In genomic region chr1:79193211-79194079, GRCh38 we compare ENCODE assay signal across 8 cellular contexts.
DNase-seq lines count a peak whose midpoint lies in the region; ATAC-seq and TF ChIP-seq lines count a peak whose summit lies in the region.

No MANE protein-coding gene starts in this region.

- ATAC-seq in GM18508 (IDR thresholded peaks at IDR 0.05; ENCODE audit: insufficient read depth, unreplicated experiment): peak; percentile 33
- ATAC-seq in sciatic nerve: no peak

- H3K4me1 Mint-ChIP-seq in HFFc6 (ENCODE audit: low read depth): peaks cover 35% of the 10 kb centered on the region

- H3K27ac Mint-ChIP-seq in HFFc6: peak overlapping the region; percentile 67

- DNase-seq in HFFc6 (peak; percentile 33), NCI-H460 (ENCODE audit: extremely low read depth, low read depth) (peak; percentile 16), iPS DF 19.7 (ENCODE audit: low read depth, low spot score) (peak; percentile 71), NCI-H2227 treated with DMSO at 0.1 percent for 48 hours (lab: John Stamatoyannopoulos, UW) (no peak), sciatic nerve (ENCODE audit: low spot score) (no peak), NCI-H1048 (lab: John Stamatoyannopoulos, UW) (no peak)
- no peak for DNase-seq in activated CD4-positive, CD25-positive, alpha-beta regulatory T cell (lab: John Stamatoyannopoulos, UW)

- no peaks in the 10 kb centered on the region for H3K36me3 Mint-ChIP-seq in HFFc6 (ENCODE audit: low read depth)

- no peak for TF ChIP-seq CTCF in HFFc6 (IDR thresholded peaks at IDR 0.05)

- no peaks in the 10 kb centered on the region for H3K27me3 Mint-ChIP-seq in HFFc6 (ENCODE audit: insufficient read depth)

- H3K9me3 Mint-ChIP-seq in HFFc6: no peaks in the 10 kb centered on the region

- intact Hi-C loops in sciatic nerve (cut with DNase I): no loop called here

- H3K4me3 Mint-ChIP-seq in HFFc6: peak overlapping the region; percentile 44

Comparison
In these comparisons a context has a peak if more than half of its experiments do, and no peak if none do; other contexts are left out.
1. DNase-seq: peak in HFFc6 (single experiment), NCI-H460 (single experiment) and iPS DF 19.7 (single experiment); none in NCI-H2227 treated with DMSO at 0.1 percent for 48 hours (single experiment), sciatic nerve (single experiment), activated CD4-positive, CD25-positive, alpha-beta regulatory T cell (0 of 4) and NCI-H1048 (single experiment).